Comparison of ENCODE assay signal across 27 cellular contexts in genomic region chr18:22639626-22640025, GRCh38.
"Had no signal": no experiment of that assay in that cellular context is flagged by ENCODE, and none has a peak within 500 bp of the region (broad histone marks: within the 10 kb centered on the region; RNA-seq: fewer than 3 reads in every experiment).

No MANE protein-coding gene starts in this region.

- H3K27ac ChIP-seq: ascending aorta, colonic mucosa, foreskin keratinocyte, heart left ventricle, left lung, lower lobe of right lung, ovary, skin epidermis, testis, transverse colon had no signal

- ATAC-seq: foreskin keratinocyte; heart left ventricle; natural killer cell treated with Interleukin-12 subunit alpha and Interleukin-12 subunit beta and Interleukin-15 and Interleukin-18, amount 100 ng/mL, for 72 hours; sciatic nerve; stimulated activated naive CD8-positive, alpha-beta T cell treated with anti-CD3 and anti-CD28 coated beads, Interleukin-15, Interleukin-2, amounts not matched to agents 100 U/mL and 50 U/mL, for 24 hours had no signal

- DNase-seq: activated CD4-positive, alpha-beta memory T cell treated with anti-CD3 and anti-CD28 coated beads, Interleukin-2, amount 10 ng/mL, durations not matched to agents 7 days and 5 days; activated CD4-positive, alpha-beta T cell treated with anti-CD3 and anti-CD28 coated beads, Interleukin-2, amount 10 ng/mL, durations not matched to agents 7 days and 5 days; activated CD4-positive, CD25-positive, alpha-beta regulatory T cell treated with anti-CD3 and anti-CD28 coated beads, Interleukin-2, amount 50 U/mL, for 72 hours; activated CD8-positive, alpha-beta memory T cell treated with anti-CD3 and anti-CD28 coated beads, Interleukin-2, amount 50 U/mL, for 48 hours; activated gamma-delta T cell; activated naive CD4-positive, alpha-beta T cell treated with anti-CD3 and anti-CD28 coated beads, Interleukin-2, amount 10 ng/mL, durations not matched to agents 7 days and 5 days; activated naive CD8-positive, alpha-beta T cell treated with anti-CD3 and anti-CD28 coated beads, Interleukin-2, amount 10 ng/mL, durations not matched to agents 7 days and 5 days; activated T-cell treated with anti-CD3 and anti-CD28 coated beads, Interleukin-2, amount 50 U/mL, for 24 hours; colonic mucosa; effector memory CD4-positive, alpha-beta T cell; heart left ventricle; left lung; lower lobe of right lung; mesendoderm; ovary; retina; stimulated activated CD4-positive, alpha-beta T cell treated with anti-CD3 and anti-CD28 coated beads, Interleukin-12 subunit alpha, Interleukin-12 subunit beta, amount 100 ng/mL, for 4 hours; stimulated activated CD4-positive, alpha-beta T cell treated with anti-CD3 and anti-CD28 coated beads, Interleukin-4, amount 100 ng/mL, for 1 hour; stimulated activated naive CD8-positive, alpha-beta T cell treated with anti-CD3 and anti-CD28 coated beads, Interleukin-15, Interleukin-2, amounts not matched to agents 100 U/mL and 50 U/mL, for 24 hours; T-helper 2 cell; testis; transverse colon had no signal

- H3K36me3 ChIP-seq: ascending aorta, colonic mucosa, heart left ventricle, left lung, lower lobe of right lung, ovary, transverse colon had no signal

- H3K4me3 ChIP-seq: ascending aorta, colonic mucosa, heart left ventricle, left lung, lower lobe of right lung, ovary, skin epidermis, testis, transverse colon had no signal

- H3K4me1 ChIP-seq: colonic mucosa, foreskin keratinocyte, left lung, lower lobe of right lung, testis, transverse colon had no signal

- H3K9me3 ChIP-seq: ascending aorta, colonic mucosa, lower lobe of right lung, ovary, testis, transverse colon had no signal

- H3K27me3 ChIP-seq: ascending aorta, colonic mucosa, heart left ventricle, left lung, ovary, testis, transverse colon had no signal
